Comparison of ENCODE assay signal across 8 cellular contexts in the genomic region with DNA sequence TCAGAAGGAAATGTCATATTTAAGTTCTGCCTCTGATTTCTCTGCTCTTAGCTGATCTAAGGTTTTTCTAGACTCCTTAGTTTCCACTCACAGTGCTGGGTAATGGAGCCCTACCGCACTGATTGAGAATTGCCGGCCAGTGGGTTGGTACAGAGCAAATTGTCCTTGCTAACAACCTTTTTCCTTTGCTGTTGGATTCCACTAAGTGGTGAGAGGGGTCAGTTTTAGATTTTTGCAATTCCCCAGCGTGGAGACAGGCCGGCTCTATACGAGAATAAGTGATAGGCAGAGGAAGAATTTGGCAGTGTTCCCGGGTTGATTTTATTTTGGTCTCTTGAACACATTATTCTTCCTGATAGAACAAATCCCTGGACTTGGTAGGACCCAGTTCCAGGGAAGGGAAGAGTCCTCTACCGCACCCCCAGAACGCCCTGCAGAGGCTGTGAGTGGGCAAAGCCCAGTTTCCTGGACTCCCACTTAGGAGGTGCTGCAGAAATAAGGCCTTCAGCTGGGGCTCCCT. TPM values are rescaled to one million over a fixed set of nuclear protein-coding genes. Genes with fewer than 3 reads are reported as not detected.
DNase-seq lines count a peak whose midpoint lies in the region; ATAC-seq and TF ChIP-seq lines count a peak whose summit lies in the region.

No MANE protein-coding gene starts in this region.

- H3K36me3 ChIP-seq in SJSA1 = peaks cover 19% of the 10 kb centered on the region

- H3K27me3 ChIP-seq in SJSA1 (replicated peaks) = no peaks in the 10 kb centered on the region
- H3K27me3 ChIP-seq in foreskin keratinocyte = no peaks in the 10 kb centered on the region

- H3K27me3 Mint-ChIP-seq in progenitor cell of endocrine pancreas = peaks cover 13% of the 10 kb centered on the region

- peak overlapping the region; percentile 81 for H3K4me3 ChIP-seq in SJSA1

- ATAC-seq in foreskin keratinocyte (no peak), GM19035 (IDR thresholded peaks at IDR 0.05; ENCODE audit: unreplicated experiment) (no peak), GM21515 (IDR thresholded peaks at IDR 0.05; ENCODE audit: unreplicated experiment) (no peak)

- peak overlapping the region; percentile 95 for H3K27ac Mint-ChIP-seq in progenitor cell of endocrine pancreas

- H3K4me1 Mint-ChIP-seq in progenitor cell of endocrine pancreas (ENCODE audit: low read depth) = peaks cover 17% of the 10 kb centered on the region

- H3K4me1 ChIP-seq in SJSA1 (replicated peaks) = peaks cover 55% of the 10 kb centered on the region
- H3K4me1 ChIP-seq in foreskin keratinocyte = peaks cover 12% of the 10 kb centered on the region

- H3K4me3 Mint-ChIP-seq in progenitor cell of endocrine pancreas (ENCODE audit: low read depth) = peak overlapping the region; percentile 83

- no peaks in the 10 kb centered on the region for H3K9me3 ChIP-seq in SJSA1 (replicated peaks)

- DNase-seq in EH (ENCODE audit: low read depth) (peak; percentile 93), SJSA1 (ENCODE audit: low read depth in 1 of 2, low spot score in 2 of 2) (peak; percentile 64 to 76), foreskin keratinocyte (no peak), progenitor cell of endocrine pancreas (ENCODE audit: low spot score, unreplicated experiment) (no peak), NCI-H510A treated with DMSO at 0.1 percent for 48 hours (lab: John Stamatoyannopoulos, UW) (no peak)
- DNase-seq in activated CD4-positive, CD25-positive, alpha-beta regulatory T cell treated with anti-CD3 and anti-CD28 coated beads, Interleukin-2, amount 50 U/mL, for 72 hours = no peak

- no peaks in the 10 kb centered on the region for H3K9me3 Mint-ChIP-seq in progenitor cell of endocrine pancreas (ENCODE audit: low read depth)

- H3K27ac ChIP-seq in SJSA1 (peak overlapping the region; percentile 91), foreskin keratinocyte (no peak overlapping the region)

- H3K36me3 Mint-ChIP-seq in progenitor cell of endocrine pancreas (ENCODE audit: insufficient read depth) = no peaks in the 10 kb centered on the region

- TF ChIP-seq CTCF in foreskin keratinocyte (conservative IDR thresholded peaks at IDR 0.05) = peak; percentile 8
- TF ChIP-seq CTCF in progenitor cell of endocrine pancreas (IDR thresholded peaks at IDR 0.05; ENCODE audit: unreplicated experiment) = peak; percentile 37

RNA-seq across cellular contexts. Expression of gene NRP1, which starts 2.9 kb away (rescaled TPM):
- total RNA-seq in SJSA1 (2014; rRNA removed; shearing (Covaris generic)) = 63.0 and 85.9 TPM in 2 replicates
- total RNA-seq in foreskin keratinocyte = 57.3 and 58.2 TPM in 2 replicates
- 11.6 and 12.2 TPM in 2 replicates for polyA plus RNA-seq in foreskin keratinocyte
- 33.4 and 37.0 TPM in 2 replicates for total RNA-seq in progenitor cell of endocrine pancreas

Comparison
In these comparisons a context has a peak if more than half of its experiments do, and no peak if none do; other contexts are left out.
1. DNase-seq: peak in EH (single experiment) and SJSA1 (2 of 2); none in foreskin keratinocyte (0 of 2), progenitor cell of endocrine pancreas (single experiment), NCI-H510A treated with DMSO at 0.1 percent for 48 hours (single experiment) and activated CD4-positive, CD25-positive, alpha-beta regulatory T cell treated with anti-CD3 and anti-CD28 coated beads, Interleukin-2, amount 50 U/mL, for 72 hours (single experiment).